In genomic region chr22:42269407-42270177, GRCh38 we compare ENCODE assay signal across 8 cellular contexts. TPM values are rescaled to one million over a fixed set of nuclear protein-coding genes. Genes with fewer than 3 reads are reported as not detected.
DNase-seq lines count a peak whose midpoint lies in the region; ATAC-seq and TF ChIP-seq lines count a peak whose summit lies in the region.

No MANE protein-coding gene starts in this region.

- no peaks in the 10 kb centered on the region for H3K9me3 ChIP-seq in CD8-positive, alpha-beta memory T cell (ENCODE audit: low read length)
- H3K9me3 ChIP-seq in prostate gland = no peaks in the 10 kb centered on the region
- H3K9me3 ChIP-seq in uterus = no peaks in the 10 kb centered on the region

- peak; percentile 59 to 80 (median 68) for DNase-seq in CD8-positive, alpha-beta memory T cell
- DNase-seq in RWPE1 (ENCODE audit: low spot score) = peak; percentile 69
- peak in 3 of 4 experiments; percentile 33 to 66 (median 43) for DNase-seq in activated naive CD4-positive, alpha-beta T cell (lab: John Stamatoyannopoulos, UW)
- peak; percentile 73 for DNase-seq in Right ventricle myocardium inferior (ENCODE audit: missing footprints)
- peak; percentile 72 for DNase-seq in prostate gland (ENCODE audit: low spot score)
- DNase-seq in uterus = peak; percentile 29 to 40

- TF ChIP-seq POLR2A in prostate gland (IDR thresholded peaks at IDR 0.05) = peak; percentile 42
- no peak for TF ChIP-seq POLR2A in uterus (IDR thresholded peaks at IDR 0.05)

- WGBS in prostate gland = under 1% methylated on average over 61 of the region's 70 CpGs

- peaks cover 0 to 2% of the 10 kb centered on the region in 2 donors for H3K27me3 Mint-ChIP-seq in CD8-positive, alpha-beta memory T cell

- no peaks in the 10 kb centered on the region for H3K9me3 Mint-ChIP-seq in CD8-positive, alpha-beta memory T cell

- POLR2A ChIA-PET in CD8-positive, alpha-beta memory T cell (lab: Charles Lee) = interaction anchor here (0.5 kb wide), 1 partner anchor 57 kb away, joined by 3 read pairs; no protein-coding TSS in a partner anchor
- POLR2A ChIA-PET in RWPE1 (lab: Yijun Ruan, JAX; ENCODE audit: low non-redundant PET) = no interaction called here

- H3K36me3 ChIP-seq in CD8-positive, alpha-beta memory T cell (ENCODE audit: insufficient read depth, low read length) = no peaks in the 10 kb centered on the region
- H3K36me3 ChIP-seq in prostate gland = no peaks in the 10 kb centered on the region
- no peaks in the 10 kb centered on the region for H3K36me3 ChIP-seq in uterus

- CTCF ChIA-PET in CD8-positive, alpha-beta memory T cell (lab: Charles Lee) = no interaction called here
- CTCF ChIA-PET in RWPE1 (lab: Yijun Ruan, JAX) = interaction anchor here (0.8 kb wide), 1 partner anchor 178 kb away, joined by 4 read pairs; no protein-coding TSS in a partner anchor

- H3K27ac Mint-ChIP-seq in CD8-positive, alpha-beta memory T cell = peak overlapping the region; percentile 63 to 93 (median 90)

- H3K36me3 Mint-ChIP-seq in CD8-positive, alpha-beta memory T cell = peaks cover 0 to 12% (median 0%) of the 10 kb centered on the region in 3 donors

- peak overlapping the region; percentile 84 to 94 (median 92) for H3K4me3 Mint-ChIP-seq in CD8-positive, alpha-beta memory T cell

- no peaks in the 10 kb centered on the region for H3K27me3 ChIP-seq in CD8-positive, alpha-beta memory T cell (ENCODE audit: insufficient read depth, low read length, poor library complexity, severe bottlenecking)
- H3K27me3 ChIP-seq in prostate gland (replicated peaks; ENCODE audit: insufficient read depth) (no peaks in the 10 kb centered on the region), uterus (no peaks in the 10 kb centered on the region)

- peak; percentile 57 for ATAC-seq in GM19395 (IDR thresholded peaks at IDR 0.05; ENCODE audit: unreplicated experiment)
- ATAC-seq in HG03520 (IDR thresholded peaks at IDR 0.05; ENCODE audit: unreplicated experiment) = peak; percentile 58
- peak; percentile 53 for ATAC-seq in Right ventricle myocardium inferior

- peaks cover 40 to 50% (median 47%) of the 10 kb centered on the region in 3 donors for H3K4me1 Mint-ChIP-seq in CD8-positive, alpha-beta memory T cell

- intact Hi-C loops in Right ventricle myocardium inferior (cut with DNase I) (loop anchor here (5.0 to 10.0 kb wide), 4 partner anchors 95 to 177 kb away; partner anchors contain the start of gene NDUFA6), prostate gland (cut with DNase I) (loop anchor here (5.0 to 10.0 kb wide), 3 partner anchors 73 to 165 kb away; partner anchors contain the start of gene NFAM1), uterus (cut with DNase I; ENCODE audit: low total_unique reads) (no loop called here)

- H3K4me3 ChIP-seq in CD8-positive, alpha-beta memory T cell (ENCODE audit: low read length) = peak overlapping the region; percentile 77
- H3K4me3 ChIP-seq in prostate gland (peak overlapping the region; percentile 94 to 99), uterus (peak overlapping the region; percentile 81 to 89)

- H3K4me1 ChIP-seq in CD8-positive, alpha-beta memory T cell (ENCODE audit: insufficient read depth, low read length) = peaks cover 42% of the 10 kb centered on the region
- H3K4me1 ChIP-seq in prostate gland (replicated peaks) = no peaks in the 10 kb centered on the region
- no peaks in the 10 kb centered on the region for H3K4me1 ChIP-seq in uterus

- H3K27ac ChIP-seq in CD8-positive, alpha-beta memory T cell (ENCODE audit: low read depth, low read length) = peak overlapping the region; percentile 80
- H3K27ac ChIP-seq in RWPE1 (peak overlapping the region; percentile 92), prostate gland (peak overlapping the region; percentile 86 to 90), uterus (peak overlapping the region; percentile 79 to 84)

- TF ChIP-seq CTCF in RWPE1 (conservative IDR thresholded peaks at IDR 0.05; ENCODE audit: low read depth) (no peak; the same call in 1 of the 2 replicates), prostate gland (IDR thresholded peaks at IDR 0.05) (peak in 2 of 4 experiments; percentile 44 to 52), uterus (IDR thresholded peaks at IDR 0.05) (no peak)

RNA-seq across cellular contexts. Expression of gene TCF20, which starts 0.9 kb away (rescaled TPM):
- 10 to 100 TPM; 64.0 to 68.2 TPM for total RNA-seq in CD8-positive, alpha-beta memory T cell
- 3.3 TPM for polyA plus RNA-seq in CD8-positive, alpha-beta memory T cell
- 16.7 TPM for total RNA-seq in Right ventricle myocardium inferior
- 10 to 100 TPM; 43.9 to 47.3 TPM for total RNA-seq in prostate gland
- 10 to 100 TPM; 14.4 to 51.7 (median 27.3) TPM for total RNA-seq in uterus

Comparison
In these comparisons a context has a peak if more than half of its experiments do, and no peak if none do; other contexts are left out.
1. Peak in every context shown above with its lines: DNase-seq, ATAC-seq, H3K4me3 ChIP-seq and H3K27ac ChIP-seq.